ENCODE assay signal across 8 cellular contexts in genomic region chr2:32063310-32064020, GRCh38.
DNase-seq lines count a peak whose midpoint lies in the region; ATAC-seq lines count a peak whose summit lies in the region.

SPAST (plus strand) TSS chr2:32063556; CDS start chr2:32063832, 276 bp downstream.

- H3K27me3 Mint-ChIP-seq in central memory CD8-positive, alpha-beta T cell: no peaks in the 10 kb centered on the region

- H3K4me1 Mint-ChIP-seq in central memory CD8-positive, alpha-beta T cell: peaks cover 26% of the 10 kb centered on the region

- no peaks in the 10 kb centered on the region for H3K9me3 Mint-ChIP-seq in central memory CD8-positive, alpha-beta T cell

- H3K4me3 Mint-ChIP-seq in central memory CD8-positive, alpha-beta T cell: peak within 1 kb of the TSS; percentile 95

- peak within 1 kb of the TSS; percentile 92 for H3K27ac Mint-ChIP-seq in central memory CD8-positive, alpha-beta T cell (ENCODE audit: low read depth)

- ATAC-seq in GM19035 (IDR thresholded peaks at IDR 0.05; ENCODE audit: unreplicated experiment) (peak; percentile 98), HG03354 (IDR thresholded peaks at IDR 0.05; ENCODE audit: poor library complexity, severe bottlenecking, unreplicated experiment) (peak; percentile 97)
- peak; percentile 87 for ATAC-seq in central memory CD8-positive, alpha-beta T cell (replicated peaks; ENCODE audit: extremely low read depth, poor library complexity, severe bottlenecking)

- H3K36me3 Mint-ChIP-seq in central memory CD8-positive, alpha-beta T cell (ENCODE audit: insufficient read depth): peaks cover 15% of the 10 kb centered on the region

- DNase-seq in AML-193 (lab: John Stamatoyannopoulos, UW) (peak; percentile 93 to 95), NCI-H446 (lab: John Stamatoyannopoulos, UW) (peak; percentile 93 to 98), iris pigment epithelial cell (ENCODE audit: low read depth) (peak; percentile 98)
- peak; percentile 89 for DNase-seq in activated CD4-positive, CD25-positive, alpha-beta regulatory T cell treated with anti-CD3 and anti-CD28 coated beads, Interleukin-2, amount 50 U/mL, for 16 hours (ENCODE audit: low read depth, low spot score)
- peak; percentile 86 to 90 for DNase-seq in central memory CD8-positive, alpha-beta T cell (ENCODE audit: low spot score in 2 of 2)
- peak; percentile 93 to 97 for DNase-seq in stimulated activated CD4-positive, alpha-beta T cell treated with anti-CD3 and anti-CD28 coated beads, Interleukin-12 subunit alpha, Interleukin-12 subunit beta, amount 100 ng/mL, for 24 hours (ENCODE audit: low read depth in 2 of 2)

Comparison
In these comparisons a context has a peak if more than half of its experiments do, and no peak if none do; other contexts are left out.
1. Peak in every context shown above with its lines: DNase-seq and ATAC-seq.